In genomic region chrX:48890934-48891401, GRCh38 we compare ENCODE assay signal across 8 cellular contexts. TPM values are rescaled to one million over a fixed set of nuclear protein-coding genes. Genes with fewer than 3 reads are reported as not detected.
DNase-seq lines count a peak whose midpoint lies in the region; ATAC-seq, FAIRE-seq and TF ChIP-seq lines count a peak whose summit lies in the region.

No MANE protein-coding gene starts in this region.

- TF ChIP-seq CTCF in 22Rv1 (IDR thresholded peaks at IDR 0.05) (no peak), WERI-Rb-1 (IDR thresholded peaks at IDR 0.05; ENCODE audit: low read depth, low read length) (no peak), foreskin keratinocyte (conservative IDR thresholded peaks at IDR 0.05) (no peak), progenitor cell of endocrine pancreas (IDR thresholded peaks at IDR 0.05; ENCODE audit: unreplicated experiment) (no peak)

- peaks cover 8% of the 10 kb centered on the region for H3K27me3 Mint-ChIP-seq in progenitor cell of endocrine pancreas

- H3K4me1 ChIP-seq in foreskin keratinocyte, result no peaks in the 10 kb centered on the region

- DNase-seq in WERI-Rb-1 (no peak), foreskin keratinocyte (no peak), progenitor cell of endocrine pancreas (ENCODE audit: low spot score, unreplicated experiment) (no peak), H54 (ENCODE audit: insufficient read length, low spot score) (no peak), medulla oblongata (ENCODE audit: extremely low spot score) (no peak)

- H3K27ac ChIP-seq in 22Rv1 (peak overlapping the region; percentile 59), WERI-Rb-1 (peak overlapping the region; percentile 76), foreskin keratinocyte (no peak overlapping the region)

- FAIRE-seq in H54 (lab: Jason Lieb, UNC), result no peak

- no peaks in the 10 kb centered on the region for H3K9me3 ChIP-seq in WERI-Rb-1 (ENCODE audit: severe bottlenecking)

- H3K4me3 Mint-ChIP-seq in progenitor cell of endocrine pancreas (ENCODE audit: low read depth), result peak overlapping the region; percentile 76

- H3K36me3 Mint-ChIP-seq in progenitor cell of endocrine pancreas (ENCODE audit: insufficient read depth), result no peaks in the 10 kb centered on the region

- H3K27me3 ChIP-seq in WERI-Rb-1 (ENCODE audit: insufficient read depth, low read depth, severe bottlenecking) (peaks cover 4% of the 10 kb centered on the region), foreskin keratinocyte (no peaks in the 10 kb centered on the region)

- peaks cover 9% of the 10 kb centered on the region for H3K36me3 ChIP-seq in WERI-Rb-1

- H3K9me3 Mint-ChIP-seq in progenitor cell of endocrine pancreas (ENCODE audit: low read depth), result peaks cover 8% of the 10 kb centered on the region

- H3K27ac Mint-ChIP-seq in progenitor cell of endocrine pancreas, result peak overlapping the region; percentile 84

- peaks cover 8% of the 10 kb centered on the region for H3K4me1 Mint-ChIP-seq in progenitor cell of endocrine pancreas (ENCODE audit: low read depth)

- peak; percentile 46 for ATAC-seq in GM18505 (IDR thresholded peaks at IDR 0.05; ENCODE audit: unreplicated experiment)
- ATAC-seq in HG02973 (IDR thresholded peaks at IDR 0.05; ENCODE audit: unreplicated experiment), result peak; percentile 31
- ATAC-seq in foreskin keratinocyte, result peak; percentile 10

- H3K4me3 ChIP-seq in WERI-Rb-1 (ENCODE audit: low read depth, low read length), result peak overlapping the region; percentile 53

- no peak for TF ChIP-seq POLR2A in GM18505 (IDR thresholded peaks at IDR 0.05; ENCODE audit: borderline replicate concordance, extremely low read depth, insufficient read depth, insufficient read length)
- TF ChIP-seq POLR2A in H54 (IDR thresholded peaks at IDR 0.05; ENCODE audit: low read depth, low read length), result no peak

RNA-seq across cellular contexts. Expression of gene TIMM17B, which starts 6.6 kb away (rescaled TPM):
- total RNA-seq in foreskin keratinocyte (66.1 and 70.1 TPM in 2 replicates), progenitor cell of endocrine pancreas (68.1 and 73.8 TPM in 2 replicates)
- 92.4 and 102 TPM in 2 replicates for polyA plus RNA-seq in foreskin keratinocyte

RNA-seq across cellular contexts. Expression of gene PQBP1, which starts 6.8 kb away (rescaled TPM):
- total RNA-seq in foreskin keratinocyte (53.0 and 75.5 TPM in 2 replicates), progenitor cell of endocrine pancreas (71.5 and 75.4 TPM in 2 replicates)
- polyA plus RNA-seq in foreskin keratinocyte, result 144 and 147 TPM in 2 replicates

RNA-seq across cellular contexts. Expression of gene SLC35A2, which starts 20.5 kb away (rescaled TPM):
- total RNA-seq in foreskin keratinocyte (28.5 and 35.4 TPM in 2 replicates), progenitor cell of endocrine pancreas (33.9 and 34.9 TPM in 2 replicates)
- 34.7 and 35.7 TPM in 2 replicates for polyA plus RNA-seq in foreskin keratinocyte

RNA-seq across cellular contexts. Expression of gene PIM2, which starts 27.9 kb away (rescaled TPM):
- total RNA-seq in foreskin keratinocyte (9.5 and 10.3 TPM in 2 replicates), progenitor cell of endocrine pancreas (9.9 and 10.4 TPM in 2 replicates)
- 7.7 and 8.4 TPM in 2 replicates for polyA plus RNA-seq in foreskin keratinocyte

RNA-seq across cellular contexts. Expression of gene PCSK1N, which starts 55.6 kb away (rescaled TPM):
- total RNA-seq in foreskin keratinocyte (0.53 and 1.7 TPM in 2 replicates), progenitor cell of endocrine pancreas (55.4 and 58.3 TPM in 2 replicates)
- 0.86 and 3.7 TPM in 2 replicates for polyA plus RNA-seq in foreskin keratinocyte
